In the genomic region with DNA sequence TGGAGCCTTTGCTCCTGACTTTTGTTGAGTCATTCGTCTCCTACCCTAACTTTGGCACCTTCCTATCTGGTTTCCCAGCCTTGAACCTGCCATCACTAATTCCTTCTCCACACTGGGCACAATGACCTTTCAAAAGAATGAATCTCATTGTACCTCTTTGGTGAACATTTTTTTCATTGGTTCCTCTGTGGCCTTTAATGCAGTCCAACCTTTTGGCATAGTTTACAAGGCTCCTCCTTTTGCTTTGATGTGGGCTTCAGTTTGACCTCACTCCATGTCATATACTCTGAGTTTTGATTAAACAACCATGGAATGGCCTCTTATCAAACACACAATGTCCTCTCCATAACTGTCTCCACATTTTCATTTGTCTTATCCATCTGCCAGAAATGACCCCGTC, we compare ENCODE assay signal across 17 cellular contexts. TPM values are rescaled to one million over a fixed set of nuclear protein-coding genes. Genes with fewer than 3 reads are reported as not detected.
DNase-seq lines count a peak whose midpoint lies in the region; ATAC-seq, FAIRE-seq and TF ChIP-seq lines count a peak whose summit lies in the region.
"Had no signal": no experiment of that assay in that cellular context is flagged by ENCODE, and none has a peak within 500 bp of the region (broad histone marks: within the 10 kb centered on the region; RNA-seq: fewer than 3 reads in every experiment).

No MANE protein-coding gene starts in this region.

- ATAC-seq in naive thymus-derived CD4-positive, alpha-beta T cell = no peak
- no peak for ATAC-seq in HG03095 (IDR thresholded peaks at IDR 0.05; ENCODE audit: unreplicated experiment)

- H3K27ac ChIP-seq in naive thymus-derived CD4-positive, alpha-beta T cell (ENCODE audit: low read depth, low read length) = no peak overlapping the region

- peaks cover 37% of the 10 kb centered on the region for H3K36me3 Mint-ChIP-seq in HFFc6 (ENCODE audit: low read depth)
- peaks cover 25% of the 10 kb centered on the region for H3K36me3 Mint-ChIP-seq in activated naive CD8-positive, alpha-beta T cell treated with anti-CD3 and anti-CD28 coated beads for 36 hours
- H3K36me3 Mint-ChIP-seq in naive thymus-derived CD4-positive, alpha-beta T cell = peaks cover 20 to 52% (median 29%) of the 10 kb centered on the region in 5 donors

- H3K27ac Mint-ChIP-seq in HFFc6 = peak overlapping the region; percentile 8
- peak overlapping the region; percentile 43 for H3K27ac Mint-ChIP-seq in activated naive CD8-positive, alpha-beta T cell treated with anti-CD3 and anti-CD28 coated beads for 36 hours
- H3K27ac Mint-ChIP-seq in naive thymus-derived CD4-positive, alpha-beta T cell = peak overlapping the region in 5 of 9 donors; percentile 1 to 82 (median 17)

- H3K27me3 ChIP-seq in naive thymus-derived CD4-positive, alpha-beta T cell (ENCODE audit: control insufficient read depth in 2 of 2, insufficient read depth in 2 of 2, low read length in 2 of 2) = no peaks in the 10 kb centered on the region
- H3K27me3 ChIP-seq: BE2C had no signal

- TF ChIP-seq POLR2A in H54 (IDR thresholded peaks at IDR 0.05; ENCODE audit: low read depth, low read length) = no peak

- H3K9me3 Mint-ChIP-seq in HFFc6 = no peaks in the 10 kb centered on the region
- H3K9me3 Mint-ChIP-seq in activated naive CD8-positive, alpha-beta T cell treated with anti-CD3 and anti-CD28 coated beads for 36 hours = no peaks in the 10 kb centered on the region
- no peaks in the 10 kb centered on the region for H3K9me3 Mint-ChIP-seq in naive thymus-derived CD4-positive, alpha-beta T cell
- H3K9me3 Mint-ChIP-seq: CD8-positive, alpha-beta memory T cell had no signal

- no peak overlapping the region for H3K4me3 Mint-ChIP-seq in HFFc6
- H3K4me3 Mint-ChIP-seq in activated naive CD8-positive, alpha-beta T cell treated with anti-CD3 and anti-CD28 coated beads for 36 hours = no peak overlapping the region
- H3K4me3 Mint-ChIP-seq in naive thymus-derived CD4-positive, alpha-beta T cell = no peak overlapping the region
- H3K4me3 Mint-ChIP-seq: CD8-positive, alpha-beta memory T cell had no signal

- H3K27me3 Mint-ChIP-seq in HFFc6 (ENCODE audit: insufficient read depth) = no peaks in the 10 kb centered on the region; the same call in none of the 2 replicates
- H3K27me3 Mint-ChIP-seq in activated naive CD8-positive, alpha-beta T cell treated with anti-CD3 and anti-CD28 coated beads for 36 hours = no peaks in the 10 kb centered on the region
- H3K27me3 Mint-ChIP-seq in naive thymus-derived CD4-positive, alpha-beta T cell = no peaks in the 10 kb centered on the region
- H3K27me3 Mint-ChIP-seq: CD8-positive, alpha-beta memory T cell had no signal

- CTCF ChIA-PET in naive thymus-derived CD4-positive, alpha-beta T cell (lab: Charles Lee) = no interaction called here

- FAIRE-seq in H54 (lab: Jason Lieb, UNC) = no peak
- FAIRE-seq: RCC 7860 had no signal

- intact Hi-C loops in naive thymus-derived CD4-positive, alpha-beta T cell (cut with micrococcal nuclease) = no loop called here

- TF ChIP-seq CTCF in HFFc6 (IDR thresholded peaks at IDR 0.05) = no peak

- peaks cover 13% of the 10 kb centered on the region for H3K4me1 Mint-ChIP-seq in HFFc6 (ENCODE audit: low read depth)
- H3K4me1 Mint-ChIP-seq in activated naive CD8-positive, alpha-beta T cell treated with anti-CD3 and anti-CD28 coated beads for 36 hours = peaks cover 1% of the 10 kb centered on the region
- H3K4me1 Mint-ChIP-seq in naive thymus-derived CD4-positive, alpha-beta T cell = peaks cover 0 to 43% (median 19%) of the 10 kb centered on the region in 7 donors

- POLR2A ChIA-PET in naive thymus-derived CD4-positive, alpha-beta T cell (lab: Charles Lee) = no interaction called here

- no peaks in the 10 kb centered on the region for H3K9me3 ChIP-seq in naive thymus-derived CD4-positive, alpha-beta T cell (ENCODE audit: control insufficient read depth in 2 of 3, low read length in 3 of 3)
- H3K9me3 ChIP-seq: BE2C had no signal

- H3K36me3 ChIP-seq in naive thymus-derived CD4-positive, alpha-beta T cell (ENCODE audit: control insufficient read depth in 2 of 3, insufficient read depth in 3 of 3, low read length in 3 of 3) = peaks cover 18 to 58% (median 22%) of the 10 kb centered on the region in 3 experiments

- peaks cover 0 to 5% of the 10 kb centered on the region in 2 donors for H3K4me1 ChIP-seq in naive thymus-derived CD4-positive, alpha-beta T cell (ENCODE audit: control insufficient read depth in 2 of 2, insufficient read depth in 2 of 2, low read length in 2 of 2)

- no peak overlapping the region for H3K4me3 ChIP-seq in naive thymus-derived CD4-positive, alpha-beta T cell (ENCODE audit: low read length)

- DNase-seq in COLO829 (ENCODE audit: low spot score) (peak; percentile 20), HFFc6 (no peak), H54 (ENCODE audit: insufficient read length, low spot score) (no peak), HUDEP-2 (lab: John Stamatoyannopoulos, UW; ENCODE audit: unreplicated experiment in 76 of 76) (no peak)
- no peak for DNase-seq in activated naive CD8-positive, alpha-beta T cell treated with anti-CD3 and anti-CD28 coated beads for 36 hours
- no peak for DNase-seq in naive thymus-derived CD4-positive, alpha-beta T cell
- DNase-seq: BE2C; CD8-positive, alpha-beta memory T cell; DMS 273 treated with DMSO at 0.1 percent for 48 hours; H7; NCI-H146; NCI-H2081 treated with DMSO at 0.1 percent for 48 hours; NCI-H524; SHP77 had no signal

RNA-seq across cellular contexts. Expression of a gene that starts 14.5 kb away (rescaled TPM):
- under 1 TPM; 0.38 to 0.68 (median 0.47) TPM for total RNA-seq in HFFc6 (2021; fragmentation: NEBNext Ultra II Directional; extraction: Animal tissue kit (Norgen Biotek cat#: 25700))
- total RNA-seq in activated naive CD8-positive, alpha-beta T cell treated with anti-CD3 and anti-CD28 coated beads for 36 hours = not detected
- total RNA-seq in naive thymus-derived CD4-positive, alpha-beta T cell = 1 to 10 TPM in 2 of 5 experiments, under 1 TPM in 3; 0.32 to 2.6 (median 0.61) TPM
- 1 to 10 TPM; 1.4 to 1.9 TPM for polyA plus RNA-seq in naive thymus-derived CD4-positive, alpha-beta T cell
- total RNA-seq: H7, HT-29 had no signal
